ENCODE assay signal across 2 cellular contexts in the genomic region with DNA sequence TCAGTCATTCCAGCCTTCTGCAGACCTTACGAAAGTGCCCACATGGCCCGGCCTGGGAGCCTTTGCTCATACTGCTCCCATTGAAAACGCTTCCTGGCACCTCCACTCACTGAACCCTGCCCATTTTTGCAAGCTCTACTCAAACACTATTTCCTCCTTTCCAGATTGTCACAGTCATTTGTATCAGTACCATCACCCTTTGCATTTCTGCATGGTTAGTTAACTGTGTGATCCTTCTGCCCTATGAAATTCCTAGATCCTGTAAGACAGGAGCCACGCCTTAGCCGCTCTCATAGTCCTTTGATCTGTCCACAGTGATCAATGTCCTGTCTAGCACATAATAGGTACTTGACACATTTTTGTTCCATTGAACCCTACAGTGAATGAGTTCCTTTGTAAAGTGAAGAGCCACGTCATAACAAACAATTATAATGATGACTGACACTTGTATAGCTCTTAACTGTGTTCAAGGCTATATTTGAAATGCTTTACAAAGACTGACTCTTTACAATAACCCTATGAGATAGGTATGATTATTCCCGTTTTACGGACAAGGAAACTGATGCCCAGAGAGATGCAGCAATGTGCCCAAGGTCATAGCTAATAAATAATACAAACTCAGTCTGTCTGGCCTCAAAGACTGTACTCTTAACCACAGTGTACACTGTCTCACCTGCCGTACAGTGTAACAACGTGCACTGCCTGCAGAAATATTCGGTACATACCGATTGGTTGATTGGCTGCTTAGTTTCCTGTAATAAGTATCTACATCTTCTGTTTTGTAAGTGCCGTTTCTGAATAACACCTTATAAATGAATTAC.
TF ChIP-seq lines count a peak whose summit lies in the region.

No MANE protein-coding gene starts in this region.

TF ChIP-seq in A549, 52 proteins besides CTCF, POLR2A, EP300 and RAD21:
- TF ChIP-seq USF2 (IDR thresholded peaks at IDR 0.05) (no peak), CEBPB (IDR thresholded peaks at IDR 0.05) (no peak), ESRRA (IDR thresholded peaks at IDR 0.05; ENCODE audit: borderline replicate concordance, low read length) (no peak), RCOR1 (IDR thresholded peaks at IDR 0.05; ENCODE audit: low read depth, low read length) (no peak), TP53 (CRISPR knock-in tag; IDR thresholded peaks at IDR 0.05) (no peak), NR3C1 (IDR thresholded peaks at IDR 0.05) (no peak), JUNB (IDR thresholded peaks at IDR 0.05) (no peak), CBX2 (IDR thresholded peaks at IDR 0.05; ENCODE audit: borderline replicate concordance, low read depth) (no peak), MAFK (IDR thresholded peaks at IDR 0.05; ENCODE audit: partially characterized antibody) (no peak), KDM5A (IDR thresholded peaks at IDR 0.05) (no peak), RFX5 (IDR thresholded peaks at IDR 0.05) (no peak), ZFP36 (IDR thresholded peaks at IDR 0.05; ENCODE audit: borderline replicate concordance, partially characterized antibody) (no peak), HOXA7 (CRISPR knock-in tag; IDR thresholded peaks at IDR 0.05) (no peak), RARB (CRISPR knock-in tag; IDR thresholded peaks at IDR 0.05) (no peak), SREBF2 (IDR thresholded peaks at IDR 0.05) (no peak), ZSCAN20 (CRISPR knock-in tag; IDR thresholded peaks at IDR 0.05) (no peak), BCL3 (IDR thresholded peaks at IDR 0.05) (no peak), GATA3 (IDR thresholded peaks at IDR 0.05; ENCODE audit: borderline replicate concordance) (no peak)

TF ChIP-seq in GM23338, 12 proteins besides CTCF, POLR2A, EP300 and RAD21:
- TF ChIP-seq, protein P1, sequence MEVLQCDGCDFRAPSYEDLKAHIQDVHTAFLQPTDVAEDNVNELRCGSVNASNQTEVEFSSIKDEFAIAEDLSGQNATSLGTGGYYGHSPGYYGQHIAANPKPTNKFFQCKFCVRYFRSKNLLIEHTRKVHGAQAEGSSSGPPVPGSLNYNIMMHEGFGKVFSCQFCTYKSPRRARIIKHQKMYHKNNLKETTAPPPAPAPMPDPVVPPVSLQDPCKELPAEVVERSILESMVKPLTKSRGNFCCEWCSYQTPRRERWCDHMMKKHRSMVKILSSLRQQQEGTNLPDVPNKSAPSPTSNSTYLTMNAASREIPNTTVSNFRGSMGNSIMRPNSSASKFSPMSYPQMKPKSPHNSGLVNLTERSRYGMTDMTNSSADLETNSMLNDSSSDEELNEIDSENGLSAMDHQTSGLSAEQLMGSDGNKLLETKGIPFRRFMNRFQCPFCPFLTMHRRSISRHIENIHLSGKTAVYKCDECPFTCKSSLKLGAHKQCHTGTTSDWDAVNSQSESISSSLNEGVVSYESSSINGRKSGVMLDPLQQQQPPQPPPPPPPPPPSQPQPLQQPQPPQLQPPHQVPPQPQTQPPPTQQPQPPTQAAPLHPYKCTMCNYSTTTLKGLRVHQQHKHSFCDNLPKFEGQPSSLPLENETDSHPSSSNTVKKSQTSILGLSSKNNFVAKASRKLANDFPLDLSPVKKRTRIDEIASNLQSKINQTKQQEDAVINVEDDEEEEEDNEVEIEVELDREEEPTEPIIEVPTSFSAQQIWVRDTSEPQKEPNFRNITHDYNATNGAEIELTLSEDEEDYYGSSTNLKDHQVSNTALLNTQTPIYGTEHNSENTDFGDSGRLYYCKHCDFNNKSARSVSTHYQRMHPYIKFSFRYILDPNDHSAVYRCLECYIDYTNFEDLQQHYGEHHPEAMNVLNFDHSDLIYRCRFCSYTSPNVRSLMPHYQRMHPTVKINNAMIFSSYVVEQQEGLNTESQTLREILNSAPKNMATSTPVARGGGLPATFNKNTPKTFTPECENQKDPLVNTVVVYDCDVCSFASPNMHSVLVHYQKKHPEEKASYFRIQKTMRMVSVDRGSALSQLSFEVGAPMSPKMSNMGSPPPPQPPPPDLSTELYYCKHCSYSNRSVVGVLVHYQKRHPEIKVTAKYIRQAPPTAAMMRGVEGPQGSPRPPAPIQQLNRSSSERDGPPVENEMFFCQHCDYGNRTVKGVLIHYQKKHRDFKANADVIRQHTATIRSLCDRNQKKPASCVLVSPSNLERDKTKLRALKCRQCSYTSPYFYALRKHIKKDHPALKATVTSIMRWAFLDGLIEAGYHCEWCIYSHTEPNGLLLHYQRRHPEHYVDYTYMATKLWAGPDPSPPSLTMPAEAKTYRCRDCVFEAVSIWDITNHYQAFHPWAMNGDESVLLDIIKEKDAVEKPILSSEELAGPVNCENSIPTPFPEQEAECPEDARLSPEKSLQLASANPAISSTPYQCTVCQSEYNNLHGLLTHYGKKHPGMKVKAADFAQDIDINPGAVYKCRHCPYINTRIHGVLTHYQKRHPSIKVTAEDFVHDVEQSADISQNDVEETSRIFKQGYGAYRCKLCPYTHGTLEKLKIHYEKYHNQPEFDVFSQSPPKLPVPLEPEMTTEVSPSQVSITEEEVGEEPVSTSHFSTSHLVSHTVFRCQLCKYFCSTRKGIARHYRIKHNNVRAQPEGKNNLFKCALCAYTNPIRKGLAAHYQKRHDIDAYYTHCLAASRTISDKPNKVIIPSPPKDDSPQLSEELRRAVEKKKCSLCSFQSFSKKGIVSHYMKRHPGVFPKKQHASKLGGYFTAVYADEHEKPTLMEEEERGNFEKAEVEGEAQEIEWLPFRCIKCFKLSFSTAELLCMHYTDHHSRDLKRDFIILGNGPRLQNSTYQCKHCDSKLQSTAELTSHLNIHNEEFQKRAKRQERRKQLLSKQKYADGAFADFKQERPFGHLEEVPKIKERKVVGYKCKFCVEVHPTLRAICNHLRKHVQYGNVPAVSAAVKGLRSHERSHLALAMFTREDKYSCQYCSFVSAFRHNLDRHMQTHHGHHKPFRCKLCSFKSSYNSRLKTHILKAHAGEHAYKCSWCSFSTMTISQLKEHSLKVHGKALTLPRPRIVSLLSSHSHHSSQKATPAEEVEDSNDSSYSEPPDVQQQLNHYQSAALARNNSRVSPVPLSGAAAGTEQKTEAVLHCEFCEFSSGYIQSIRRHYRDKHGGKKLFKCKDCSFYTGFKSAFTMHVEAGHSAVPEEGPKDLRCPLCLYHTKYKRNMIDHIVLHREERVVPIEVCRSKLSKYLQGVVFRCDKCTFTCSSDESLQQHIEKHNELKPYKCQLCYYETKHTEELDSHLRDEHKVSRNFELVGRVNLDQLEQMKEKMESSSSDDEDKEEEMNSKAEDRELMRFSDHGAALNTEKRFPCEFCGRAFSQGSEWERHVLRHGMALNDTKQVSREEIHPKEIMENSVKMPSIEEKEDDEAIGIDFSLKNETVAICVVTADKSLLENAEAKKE (CRISPR knock-in tag; IDR thresholded peaks at IDR 0.05) = no peak
- no peak for TF ChIP-seq NANOG (IDR thresholded peaks at IDR 0.05; ENCODE audit: borderline replicate concordance)
- TF ChIP-seq, protein P2, sequence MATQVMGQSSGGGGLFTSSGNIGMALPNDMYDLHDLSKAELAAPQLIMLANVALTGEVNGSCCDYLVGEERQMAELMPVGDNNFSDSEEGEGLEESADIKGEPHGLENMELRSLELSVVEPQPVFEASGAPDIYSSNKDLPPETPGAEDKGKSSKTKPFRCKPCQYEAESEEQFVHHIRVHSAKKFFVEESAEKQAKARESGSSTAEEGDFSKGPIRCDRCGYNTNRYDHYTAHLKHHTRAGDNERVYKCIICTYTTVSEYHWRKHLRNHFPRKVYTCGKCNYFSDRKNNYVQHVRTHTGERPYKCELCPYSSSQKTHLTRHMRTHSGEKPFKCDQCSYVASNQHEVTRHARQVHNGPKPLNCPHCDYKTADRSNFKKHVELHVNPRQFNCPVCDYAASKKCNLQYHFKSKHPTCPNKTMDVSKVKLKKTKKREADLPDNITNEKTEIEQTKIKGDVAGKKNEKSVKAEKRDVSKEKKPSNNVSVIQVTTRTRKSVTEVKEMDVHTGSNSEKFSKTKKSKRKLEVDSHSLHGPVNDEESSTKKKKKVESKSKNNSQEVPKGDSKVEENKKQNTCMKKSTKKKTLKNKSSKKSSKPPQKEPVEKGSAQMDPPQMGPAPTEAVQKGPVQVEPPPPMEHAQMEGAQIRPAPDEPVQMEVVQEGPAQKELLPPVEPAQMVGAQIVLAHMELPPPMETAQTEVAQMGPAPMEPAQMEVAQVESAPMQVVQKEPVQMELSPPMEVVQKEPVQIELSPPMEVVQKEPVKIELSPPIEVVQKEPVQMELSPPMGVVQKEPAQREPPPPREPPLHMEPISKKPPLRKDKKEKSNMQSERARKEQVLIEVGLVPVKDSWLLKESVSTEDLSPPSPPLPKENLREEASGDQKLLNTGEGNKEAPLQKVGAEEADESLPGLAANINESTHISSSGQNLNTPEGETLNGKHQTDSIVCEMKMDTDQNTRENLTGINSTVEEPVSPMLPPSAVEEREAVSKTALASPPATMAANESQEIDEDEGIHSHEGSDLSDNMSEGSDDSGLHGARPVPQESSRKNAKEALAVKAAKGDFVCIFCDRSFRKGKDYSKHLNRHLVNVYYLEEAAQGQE (IDR thresholded peaks at IDR 0.05; ENCODE audit: unreplicated experiment) = no peak
- no peak for TF ChIP-seq EZH2phosphoT487 (IDR thresholded peaks at IDR 0.05; ENCODE audit: unreplicated experiment)
- TF ChIP-seq, protein P3, sequence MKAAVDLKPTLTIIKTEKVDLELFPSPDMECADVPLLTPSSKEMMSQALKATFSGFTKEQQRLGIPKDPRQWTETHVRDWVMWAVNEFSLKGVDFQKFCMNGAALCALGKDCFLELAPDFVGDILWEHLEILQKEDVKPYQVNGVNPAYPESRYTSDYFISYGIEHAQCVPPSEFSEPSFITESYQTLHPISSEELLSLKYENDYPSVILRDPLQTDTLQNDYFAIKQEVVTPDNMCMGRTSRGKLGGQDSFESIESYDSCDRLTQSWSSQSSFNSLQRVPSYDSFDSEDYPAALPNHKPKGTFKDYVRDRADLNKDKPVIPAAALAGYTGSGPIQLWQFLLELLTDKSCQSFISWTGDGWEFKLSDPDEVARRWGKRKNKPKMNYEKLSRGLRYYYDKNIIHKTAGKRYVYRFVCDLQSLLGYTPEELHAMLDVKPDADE (IDR thresholded peaks at IDR 0.05) = no peak
- no peak for TF ChIP-seq STAT1 (IDR thresholded peaks at IDR 0.05; ENCODE audit: unreplicated experiment)
